ENCODE assay signal across 24 cellular contexts in genomic region chr3:65568497-65568896, GRCh38.
"Had no signal": no experiment of that assay in that cellular context is flagged by ENCODE, and none has a peak within 500 bp of the region (broad histone marks: within the 10 kb centered on the region; RNA-seq: fewer than 3 reads in every experiment).

No MANE protein-coding gene starts in this region.

- H3K27me3 Mint-ChIP-seq: activated B cell treated with CpG ODN at 0.5 μM for 24 hours; activated CD4-positive, alpha-beta T cell treated with anti-CD3 and anti-CD28 coated beads, Interleukin-2, amount 10 ng/mL, durations not matched to agents 24 days and 14 days; activated CD8-positive, alpha-beta T cell treated with anti-CD3 and anti-CD28 coated beads for 36 hours; activated naive CD8-positive, alpha-beta T cell treated with anti-CD3 and anti-CD28 coated beads, Interleukin-2, amount 10 ng/mL, durations not matched to agents 7 days and 5 days; naive thymus-derived CD8-positive, alpha-beta T cell; stimulated activated naive B cell treated with anti-CD40 and anti-IgM and Interleukin-4, amounts not matched to agents 10 μg/mL and 1 μg/mL and 100 μg/mL, for 72 hours had no signal

- ATAC-seq: activated CD8-positive, alpha-beta T cell treated with anti-CD3 and anti-CD28 coated beads for 36 hours; body of pancreas; left lung; naive thymus-derived CD8-positive, alpha-beta T cell; sciatic nerve; stimulated activated naive B cell treated with anti-CD40 and anti-IgM and Interleukin-4, amounts not matched to agents 10 μg/mL and 1 μg/mL and 100 μg/mL, for 72 hours had no signal

- H3K27ac ChIP-seq: body of pancreas, dorsolateral prefrontal cortex, left lung, ovary, spleen, transverse colon had no signal

- H3K36me3 ChIP-seq: left lung, ovary, spleen, transverse colon had no signal

- H3K9me3 ChIP-seq: body of pancreas, left lung, ovary, transverse colon had no signal

- H3K36me3 Mint-ChIP-seq: activated naive CD8-positive, alpha-beta T cell treated with anti-CD3 and anti-CD28 coated beads, Interleukin-2, amount 10 ng/mL, durations not matched to agents 7 days and 5 days; naive thymus-derived CD8-positive, alpha-beta T cell; stimulated activated naive B cell treated with anti-CD40 and anti-IgM and Interleukin-4, amounts not matched to agents 10 μg/mL and 1 μg/mL and 100 μg/mL, for 72 hours had no signal

- H3K4me1 Mint-ChIP-seq: activated B cell treated with CpG ODN at 0.5 μM for 24 hours; activated CD4-positive, alpha-beta T cell treated with anti-CD3 and anti-CD28 coated beads, Interleukin-2, amount 10 ng/mL, durations not matched to agents 24 days and 14 days; activated naive CD8-positive, alpha-beta T cell treated with anti-CD3 and anti-CD28 coated beads, Interleukin-2, amount 10 ng/mL, durations not matched to agents 7 days and 5 days; endodermal cell; naive thymus-derived CD8-positive, alpha-beta T cell; stimulated activated naive B cell treated with anti-CD40 and anti-IgM and Interleukin-4, amounts not matched to agents 10 μg/mL and 1 μg/mL and 100 μg/mL, for 72 hours had no signal

- H3K4me1 ChIP-seq: left lung had no signal

- H3K9me3 Mint-ChIP-seq: activated CD4-positive, alpha-beta T cell treated with anti-CD3 and anti-CD28 coated beads, Interleukin-2, amount 10 ng/mL, durations not matched to agents 24 days and 14 days; activated naive CD8-positive, alpha-beta T cell treated with anti-CD3 and anti-CD28 coated beads, Interleukin-2, amount 10 ng/mL, durations not matched to agents 7 days and 5 days; activated T-helper 2 cell treated with anti-CD3 and anti-CD28 coated beads, Interferon-gamma antibody, Interleukin-2, Interleukin-4, amounts not matched to agents 10 μg/mL and 5 μg/mL and 100 μg/mL, durations not matched to agents 14 hours and 24 hours and 36 hours; endodermal cell; stimulated activated naive B cell treated with anti-CD40 and anti-IgM and Interleukin-4, amounts not matched to agents 10 μg/mL and 1 μg/mL and 100 μg/mL, for 72 hours had no signal

- H3K27ac Mint-ChIP-seq: activated B cell treated with CpG ODN at 0.5 μM for 24 hours; activated CD4-positive, alpha-beta T cell treated with anti-CD3 and anti-CD28 coated beads, Interleukin-2, amount 10 ng/mL, durations not matched to agents 24 days and 14 days; activated CD8-positive, alpha-beta T cell treated with anti-CD3 and anti-CD28 coated beads for 36 hours; activated naive CD8-positive, alpha-beta T cell treated with anti-CD3 and anti-CD28 coated beads, Interleukin-2, amount 10 ng/mL, durations not matched to agents 7 days and 5 days; activated T-helper 2 cell treated with anti-CD3 and anti-CD28 coated beads, Interferon-gamma antibody, Interleukin-2, Interleukin-4, amounts not matched to agents 10 μg/mL and 5 μg/mL and 100 μg/mL, durations not matched to agents 14 hours and 24 hours and 36 hours; endodermal cell; naive thymus-derived CD8-positive, alpha-beta T cell; stimulated activated naive B cell treated with anti-CD40 and anti-IgM and Interleukin-4, amounts not matched to agents 10 μg/mL and 1 μg/mL and 100 μg/mL, for 72 hours had no signal

- H3K27me3 ChIP-seq: body of pancreas, dorsolateral prefrontal cortex, left lung, ovary, spleen, transverse colon had no signal

- H3K4me3 ChIP-seq: body of pancreas, dorsolateral prefrontal cortex, left lung, ovary, spleen, transverse colon had no signal

- H3K4me3 Mint-ChIP-seq: activated B cell treated with CpG ODN at 0.5 μM for 24 hours; activated CD4-positive, alpha-beta T cell treated with anti-CD3 and anti-CD28 coated beads, Interleukin-2, amount 10 ng/mL, durations not matched to agents 24 days and 14 days; activated CD8-positive, alpha-beta T cell treated with anti-CD3 and anti-CD28 coated beads for 36 hours; activated naive CD8-positive, alpha-beta T cell treated with anti-CD3 and anti-CD28 coated beads, Interleukin-2, amount 10 ng/mL, durations not matched to agents 7 days and 5 days; endodermal cell; naive thymus-derived CD8-positive, alpha-beta T cell; stimulated activated naive B cell treated with anti-CD40 and anti-IgM and Interleukin-4, amounts not matched to agents 10 μg/mL and 1 μg/mL and 100 μg/mL, for 72 hours had no signal

- DNase-seq: activated B cell treated with CpG ODN at 0.5 μM for 24 hours; activated CD4-positive, alpha-beta T cell treated with anti-CD3 and anti-CD28 coated beads, Interleukin-2, amount 10 ng/mL, durations not matched to agents 24 days and 14 days; activated CD8-positive, alpha-beta T cell treated with anti-CD3 and anti-CD28 coated beads for 36 hours; activated naive CD4-positive, alpha-beta T cell treated with Interleukin-2 at 50 U/mL for 16 hours; activated naive CD8-positive, alpha-beta T cell treated with anti-CD3 and anti-CD28 coated beads, Interleukin-2, amount 10 ng/mL, durations not matched to agents 7 days and 5 days; activated T-cell treated with anti-CD3 and anti-CD28 coated beads, Interleukin-2, amount 50 U/mL, for 1 hour; amygdala; body of pancreas; caudate nucleus; dorsolateral prefrontal cortex; endodermal cell; foreskin melanocyte; glutamatergic neuron; left lung; naive thymus-derived CD8-positive, alpha-beta T cell; ovary; spleen; stimulated activated CD4-positive, alpha-beta T cell treated with anti-CD3 and anti-CD28 coated beads, Interleukin-4, amount 100 ng/mL, for 4 hours; stimulated activated naive B cell treated with anti-CD40 and anti-IgM and Interleukin-4, amounts not matched to agents 10 μg/mL and 1 μg/mL and 100 μg/mL, for 72 hours; T-helper 1 cell; T-helper 9 cell; transverse colon had no signal
